In genomic region chr11:19460718-19461405, GRCh38 we compare ENCODE assay signal across 18 cellular contexts.
DNase-seq lines count a peak whose midpoint lies in the region; ATAC-seq and TF ChIP-seq lines count a peak whose summit lies in the region.
"Had no signal": no experiment of that assay in that cellular context is flagged by ENCODE, and none has a peak within 500 bp of the region (broad histone marks: within the 10 kb centered on the region; RNA-seq: fewer than 3 reads in every experiment).

No MANE protein-coding gene starts in this region.

- intact Hi-C loops in psoas muscle (cut with DNase I), result no loop called here

- H3K9me3 ChIP-seq in psoas muscle, result no peaks in the 10 kb centered on the region
- H3K9me3 ChIP-seq: neutrophil had no signal

- TF ChIP-seq CTCF in fibroblast of mammary gland (conservative IDR thresholded peaks at IDR 0.05; ENCODE audit: control insufficient read depth, insufficient read depth, low read depth, low read length) (no peak), GM10266 (IDR thresholded peaks at IDR 0.05; ENCODE audit: control insufficient read depth, insufficient read depth, low read depth, missing control alignments) (no peak), psoas muscle (IDR thresholded peaks at IDR 0.05) (no peak)

- no peaks in the 10 kb centered on the region for H3K4me1 ChIP-seq in psoas muscle

- ATAC-seq in psoas muscle (no peak), HG02678 (IDR thresholded peaks at IDR 0.05; ENCODE audit: unreplicated experiment) (no peak)

- peaks cover 0 to 4% (median 0%) of the 10 kb centered on the region in 3 donors for H3K27me3 ChIP-seq in psoas muscle (ENCODE audit: insufficient read depth in 3 of 3, low read length in 2 of 3)

- no peak overlapping the region for H3K4me3 ChIP-seq in fibroblast of mammary gland (ENCODE audit: control insufficient read depth, low read depth, low read length)
- H3K4me3 ChIP-seq in psoas muscle, result no peak overlapping the region

- DNase-seq in Ammon's horn (ENCODE audit: low spot score) (peak; percentile 53), NCI-H1694 treated with DMSO at 0.1 percent for 48 hours (lab: John Stamatoyannopoulos, UW) (peak; percentile 86), fibroblast of mammary gland (ENCODE audit: low read depth) (peak; percentile 84), midbrain (lab: John Stamatoyannopoulos, UW) (peak; percentile 25), GM10266 (ENCODE audit: extremely low spot score) (no peak), psoas muscle (no peak)
- no peak for DNase-seq in stimulated activated CD4-positive, alpha-beta T cell treated with anti-CD3 and anti-CD28 coated beads, Interleukin-12 subunit alpha, Interleukin-12 subunit beta, amount 100 ng/mL, for 4 hours
- DNase-seq: activated B cell treated with CpG ODN at 0.5 μM for 24 hours; activated CD8-positive, alpha-beta memory T cell treated with anti-CD3 and anti-CD28 coated beads, Interleukin-2, amount 50 U/mL, for 4 hours; AML-193; central memory CD4-positive, alpha-beta T cell; HCEC 1CT; KG1; NCI-H2081 treated with DMSO at 0.1 percent for 48 hours; SW 1271 had no signal

- no peak overlapping the region for H3K27ac ChIP-seq in psoas muscle
- H3K27ac ChIP-seq: epithelial cell of prostate, neutrophil had no signal

- 24 to 27% (median 26%) methylated on average over 6 of the region's 6 CpGs for WGBS in psoas muscle, 3 donors

- H3K36me3 ChIP-seq in psoas muscle (ENCODE audit: insufficient read depth in 1 of 2, low read depth in 1 of 2), result no peaks in the 10 kb centered on the region
- H3K36me3 ChIP-seq: neutrophil had no signal

Comparison
In these comparisons a context has a peak if more than half of its experiments do, and no peak if none do; other contexts are left out.
1. DNase-seq: peak in Ammon's horn (single experiment), NCI-H1694 treated with DMSO at 0.1 percent for 48 hours (single experiment), fibroblast of mammary gland (single experiment) and midbrain (single experiment); none in GM10266 (single experiment), stimulated activated CD4-positive, alpha-beta T cell treated with anti-CD3 and anti-CD28 coated beads, Interleukin-12 subunit alpha, Interleukin-12 subunit beta, amount 100 ng/mL, for 4 hours (single experiment) and psoas muscle (0 of 2).